14 cellular contexts compared by ENCODE assay signal in the genomic region with DNA sequence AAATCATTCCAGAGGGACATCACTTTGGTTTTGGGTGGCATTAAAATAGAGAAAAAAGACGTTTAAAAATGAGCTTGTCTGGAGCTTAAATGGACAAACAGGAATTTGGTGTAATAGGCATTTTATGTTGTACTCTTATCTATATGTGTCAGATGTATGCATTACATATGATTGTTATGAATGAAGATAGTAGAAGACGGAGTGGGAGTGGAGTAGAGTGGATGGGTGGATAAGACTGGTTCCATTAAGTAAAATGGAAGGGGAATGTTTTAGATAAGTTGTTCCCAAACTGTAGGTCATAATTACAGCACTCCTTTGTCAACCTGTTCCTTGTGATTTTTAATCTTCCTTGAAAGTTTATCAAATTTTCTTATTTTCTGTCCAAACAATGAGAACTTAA. TPM values are rescaled to one million over a fixed set of nuclear protein-coding genes. Genes with fewer than 3 reads are reported as not detected.
A peak's percentile ranks its signal among the peaks of the same experiment; 100 is the strongest.
DNase-seq lines count a peak whose midpoint lies in the region; ATAC-seq, FAIRE-seq and TF ChIP-seq lines count a peak whose summit lies in the region.
"Had no signal": no experiment of that assay in that cellular context is flagged by ENCODE, and none has a peak within 500 bp of the region (broad histone marks: within the 10 kb centered on the region; RNA-seq: fewer than 3 reads in every experiment).

No MANE protein-coding gene starts in this region.

- H3K27ac ChIP-seq in BLaER1: no peak overlapping the region
- H3K27ac ChIP-seq in HCT116 (ENCODE audit: low read depth, low read length): no peak overlapping the region

- no peaks in the 10 kb centered on the region for H3K27me3 ChIP-seq in BLaER1
- no peaks in the 10 kb centered on the region for H3K27me3 ChIP-seq in HCT116 (ENCODE audit: insufficient read depth, low read length)
- H3K27me3 ChIP-seq in adipocyte (replicated peaks; ENCODE audit: control insufficient read depth, insufficient read depth, low read length): no peaks in the 10 kb centered on the region
- H3K27me3 ChIP-seq: ovary had no signal

- no TSS peak for BruUV-seq in HCT116 (replicated peaks; lab: Mats Ljungman, UMichigan)

- intact Hi-C loops in HCT116 (cut with micrococcal nuclease): no loop called here

- H4K20me1 ChIP-seq in BLaER1 (no peaks in the 10 kb centered on the region), HCT116 (ENCODE audit: insufficient read depth) (no peaks in the 10 kb centered on the region)

- ATAC-seq in HCT116 (no peak), GM21515 (IDR thresholded peaks at IDR 0.05; ENCODE audit: unreplicated experiment) (no peak)
- no peak for ATAC-seq in naive thymus-derived CD8-positive, alpha-beta T cell

- H3K27ac Mint-ChIP-seq in naive thymus-derived CD8-positive, alpha-beta T cell: peak overlapping the region; percentile 40 to 100 (median 99)
- no peak overlapping the region for H3K27ac Mint-ChIP-seq in endothelial cell (ENCODE audit: unreplicated experiment)

- TF ChIP-seq CTCF in HCT116 (IDR thresholded peaks at IDR 0.05 in 2 of 3, conservative IDR thresholded peaks at IDR 0.05 in 1 of 3; ENCODE audit: borderline replicate concordance in 1 of 3, insufficient read depth in 1 of 3, low read depth in 2 of 3, low read length in 2 of 3) (no peak), D721Med (IDR thresholded peaks at IDR 0.05; ENCODE audit: insufficient read depth, missing control alignments) (no peak), endothelial cell (IDR thresholded peaks at IDR 0.05; ENCODE audit: unreplicated experiment) (no peak)

- peak overlapping the region in 9 of 10 donors; percentile 55 to 99 (median 96) for H3K4me3 Mint-ChIP-seq in naive thymus-derived CD8-positive, alpha-beta T cell
- no peak overlapping the region for H3K4me3 Mint-ChIP-seq in endothelial cell (ENCODE audit: unreplicated experiment)

- H2AFZ ChIP-seq in HCT116 (ENCODE audit: low read depth, low read length, poor library complexity, severe bottlenecking): no peak overlapping the region

- DNase-seq in HCT116 (ENCODE audit: low read depth, low spot score) (no peak), adipocyte (ENCODE audit: low read depth) (no peak), D721Med (ENCODE audit: insufficient read length, low spot score) (no peak), NCI-H2171 (lab: John Stamatoyannopoulos, UW) (no peak), endothelial cell (ENCODE audit: low spot score) (no peak)
- DNase-seq in naive thymus-derived CD8-positive, alpha-beta T cell: no peak
- DNase-seq: activated CD8-positive, alpha-beta memory T cell treated with anti-CD3 and anti-CD28 coated beads for 24 hours; GDM1; NCI-H2029 treated with DMSO at 0.1 percent for 48 hours had no signal

- peaks cover 16 to 25% (median 25%) of the 10 kb centered on the region in 3 donors for H3K36me3 Mint-ChIP-seq in naive thymus-derived CD8-positive, alpha-beta T cell
- peaks cover 12% of the 10 kb centered on the region for H3K36me3 Mint-ChIP-seq in endothelial cell (ENCODE audit: low read depth, unreplicated experiment)

- H3K9ac ChIP-seq in BLaER1 (no peak overlapping the region), HCT116 (ENCODE audit: low read length) (no peak overlapping the region), adipocyte (ENCODE audit: low read length) (peak overlapping the region; percentile 92)

- 0 out of 2 replicates have a peak overlapping the region, but pooled peaks have one; percentile 90 for H3K4me2 ChIP-seq in BLaER1
- peak overlapping the region; percentile 92; the same call in 1 of the 2 replicates for H3K4me2 ChIP-seq in HCT116 (ENCODE audit: low read length)

- no peaks in the 10 kb centered on the region for H3K27me3 Mint-ChIP-seq in naive thymus-derived CD8-positive, alpha-beta T cell
- peaks cover 5% of the 10 kb centered on the region for H3K27me3 Mint-ChIP-seq in endothelial cell (ENCODE audit: unreplicated experiment)
- H3K27me3 Mint-ChIP-seq: B cell had no signal

- TF ChIP-seq RAD21 in HCT116 (IDR thresholded peaks at IDR 0.05; ENCODE audit: low read depth): no peak

- peaks cover 19% of the 10 kb centered on the region for H3K79me2 ChIP-seq in HCT116 (ENCODE audit: insufficient read depth, low read length)

- peaks cover 8% of the 10 kb centered on the region for H3K36me3 ChIP-seq in BLaER1
- no peaks in the 10 kb centered on the region for H3K36me3 ChIP-seq in HCT116 (ENCODE audit: control insufficient read depth in 1 of 2, insufficient read depth in 2 of 2, low read length in 2 of 2)
- no peaks in the 10 kb centered on the region for H3K36me3 ChIP-seq in adipocyte (ENCODE audit: control insufficient read depth, insufficient read depth, low read length, severe bottlenecking)
- H3K36me3 ChIP-seq: ovary had no signal

- peaks cover 33 to 75% (median 72%) of the 10 kb centered on the region in 4 donors for H3K4me1 Mint-ChIP-seq in naive thymus-derived CD8-positive, alpha-beta T cell
- H3K4me1 Mint-ChIP-seq in endothelial cell (ENCODE audit: unreplicated experiment): peaks cover 13% of the 10 kb centered on the region

- no peak for TF ChIP-seq POLR2A in HCT116 (IDR thresholded peaks at IDR 0.05; ENCODE audit: borderline replicate concordance, extremely low read depth, insufficient read depth, insufficient read length)

- no peak for FAIRE-seq in D721Med (lab: Jason Lieb, UNC)
- FAIRE-seq: frontal cortex had no signal

- RAD21 ChIA-PET in HCT116 (lab: Charles Lee; ENCODE audit: low non-redundant PET in 1 of 2, low total read pairs in 2 of 2, uncharacterized antibody in 2 of 2, unreplicated experiment in 2 of 2): no interaction called here

- peaks cover 28% of the 10 kb centered on the region for H3K9me3 ChIP-seq in BLaER1
- no peaks in the 10 kb centered on the region for H3K9me3 ChIP-seq in HCT116 (ENCODE audit: control insufficient read depth in 1 of 2, insufficient read depth in 1 of 2, low read depth in 1 of 2, low read length in 2 of 2)
- no peaks in the 10 kb centered on the region for H3K9me3 ChIP-seq in adipocyte (ENCODE audit: control insufficient read depth, low read length)
- H3K9me3 ChIP-seq: ovary had no signal

- CTCF ChIA-PET in HCT116 (lab: Charles Lee): no interaction called here

- POLR2A ChIA-PET in HCT116 (lab: Charles Lee): no interaction called here
- POLR2A ChIA-PET in naive thymus-derived CD8-positive, alpha-beta T cell (lab: Charles Lee): no interaction called here

- H3K4me1 ChIP-seq in BLaER1 (peaks cover 20% of the 10 kb centered on the region), HCT116 (ENCODE audit: control insufficient read depth in 1 of 2, insufficient read depth in 2 of 2, low read length in 2 of 2) (peaks cover 9 to 19% of the 10 kb centered on the region in 2 experiments), adipocyte (ENCODE audit: control insufficient read depth, insufficient read depth, low read length) (peaks cover 15% of the 10 kb centered on the region)

- no peaks in the 10 kb centered on the region for H3K9me2 ChIP-seq in HCT116 (ENCODE audit: insufficient read depth)

- H3K9me3 Mint-ChIP-seq in naive thymus-derived CD8-positive, alpha-beta T cell: peaks cover 0 to 19% (median 6%) of the 10 kb centered on the region in 9 donors
- no peaks in the 10 kb centered on the region for H3K9me3 Mint-ChIP-seq in endothelial cell (ENCODE audit: unreplicated experiment)

- H3K4me3 ChIP-seq in BLaER1 (no peak overlapping the region), HCT116 (replicated peaks in 1 of 2; ENCODE audit: low read depth in 1 of 2, low read length in 2 of 2) (no peak overlapping the region), adipocyte (ENCODE audit: low read length) (peak overlapping the region; percentile 80)

TF ChIP-seq in HCT116, 20 proteins besides CTCF, POLR2A, EP300 and RAD21:
- no peak for TF ChIP-seq CEBPB (IDR thresholded peaks at IDR 0.05; ENCODE audit: low read depth)
- no peak for TF ChIP-seq SRF (IDR thresholded peaks at IDR 0.05; ENCODE audit: low read depth)
- TF ChIP-seq TCF7L2 (IDR thresholded peaks at IDR 0.05; ENCODE audit: borderline replicate concordance, extremely low read depth, insufficient read depth, insufficient read length): no peak
- TF ChIP-seq ELF1 (IDR thresholded peaks at IDR 0.05; ENCODE audit: borderline replicate concordance, low read depth): no peak
- TF ChIP-seq, protein P1, sequence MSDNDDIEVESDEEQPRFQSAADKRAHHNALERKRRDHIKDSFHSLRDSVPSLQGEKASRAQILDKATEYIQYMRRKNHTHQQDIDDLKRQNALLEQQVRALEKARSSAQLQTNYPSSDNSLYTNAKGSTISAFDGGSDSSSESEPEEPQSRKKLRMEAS (IDR thresholded peaks at IDR 0.05): no peak
- TF ChIP-seq, protein P2, sequence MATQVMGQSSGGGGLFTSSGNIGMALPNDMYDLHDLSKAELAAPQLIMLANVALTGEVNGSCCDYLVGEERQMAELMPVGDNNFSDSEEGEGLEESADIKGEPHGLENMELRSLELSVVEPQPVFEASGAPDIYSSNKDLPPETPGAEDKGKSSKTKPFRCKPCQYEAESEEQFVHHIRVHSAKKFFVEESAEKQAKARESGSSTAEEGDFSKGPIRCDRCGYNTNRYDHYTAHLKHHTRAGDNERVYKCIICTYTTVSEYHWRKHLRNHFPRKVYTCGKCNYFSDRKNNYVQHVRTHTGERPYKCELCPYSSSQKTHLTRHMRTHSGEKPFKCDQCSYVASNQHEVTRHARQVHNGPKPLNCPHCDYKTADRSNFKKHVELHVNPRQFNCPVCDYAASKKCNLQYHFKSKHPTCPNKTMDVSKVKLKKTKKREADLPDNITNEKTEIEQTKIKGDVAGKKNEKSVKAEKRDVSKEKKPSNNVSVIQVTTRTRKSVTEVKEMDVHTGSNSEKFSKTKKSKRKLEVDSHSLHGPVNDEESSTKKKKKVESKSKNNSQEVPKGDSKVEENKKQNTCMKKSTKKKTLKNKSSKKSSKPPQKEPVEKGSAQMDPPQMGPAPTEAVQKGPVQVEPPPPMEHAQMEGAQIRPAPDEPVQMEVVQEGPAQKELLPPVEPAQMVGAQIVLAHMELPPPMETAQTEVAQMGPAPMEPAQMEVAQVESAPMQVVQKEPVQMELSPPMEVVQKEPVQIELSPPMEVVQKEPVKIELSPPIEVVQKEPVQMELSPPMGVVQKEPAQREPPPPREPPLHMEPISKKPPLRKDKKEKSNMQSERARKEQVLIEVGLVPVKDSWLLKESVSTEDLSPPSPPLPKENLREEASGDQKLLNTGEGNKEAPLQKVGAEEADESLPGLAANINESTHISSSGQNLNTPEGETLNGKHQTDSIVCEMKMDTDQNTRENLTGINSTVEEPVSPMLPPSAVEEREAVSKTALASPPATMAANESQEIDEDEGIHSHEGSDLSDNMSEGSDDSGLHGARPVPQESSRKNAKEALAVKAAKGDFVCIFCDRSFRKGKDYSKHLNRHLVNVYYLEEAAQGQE (IDR thresholded peaks at IDR 0.05; ENCODE audit: low read depth): no peak
- no peak for TF ChIP-seq CBX3 (IDR thresholded peaks at IDR 0.05; ENCODE audit: low read depth)

RNA-seq across cellular contexts. Expression of a gene that starts 1.9 kb away (rescaled TPM):
- total RNA-seq in HCT116 (2021; ENCODE audit: unreplicated experiment): 18.1 TPM
- polyA plus RNA-seq in HCT116 (2012): 9.4 TPM in 2 replicates
- 10 to 100 TPM; 80.0 to 84.6 TPM for total RNA-seq in naive thymus-derived CD8-positive, alpha-beta T cell
- polyA plus RNA-seq in naive thymus-derived CD8-positive, alpha-beta T cell: 10 to 100 TPM; 57.7 to 73.5 (median 70.1) TPM
- 12.3 TPM for total RNA-seq in endothelial cell (ENCODE audit: unreplicated experiment)
